8 cellular contexts compared by ENCODE assay signal in the genomic region with DNA sequence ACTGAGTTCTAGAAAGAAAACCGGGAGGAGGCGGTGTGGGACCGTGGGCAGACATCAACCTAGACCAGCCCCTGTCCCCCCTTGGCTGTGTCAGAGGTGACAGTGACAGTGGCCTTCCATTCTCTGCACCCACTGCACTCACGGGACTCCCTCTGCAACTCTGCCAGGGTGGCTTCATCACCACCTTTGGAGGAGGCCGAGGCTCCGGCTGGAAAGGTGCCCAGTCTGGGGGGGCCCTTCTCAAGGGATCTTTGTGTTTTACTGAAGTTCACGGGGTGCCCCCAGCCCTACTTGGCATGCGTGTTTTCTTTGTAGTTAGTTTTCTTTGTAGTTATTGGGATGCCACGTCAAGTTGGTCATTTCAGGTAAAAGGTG.
"Had no signal": no experiment of that assay in that cellular context is flagged by ENCODE, and none has a peak within 500 bp of the region (broad histone marks: within the 10 kb centered on the region; RNA-seq: fewer than 3 reads in every experiment).

No MANE protein-coding gene starts in this region.

- H3K9me3 Mint-ChIP-seq: H9 had no signal

- DNase-seq: GM23248, GOT3, H9, HCEC 1CT had no signal

- ATAC-seq: HepG2 had no signal

- H3K4me3 ChIP-seq: GM23248 had no signal

- H3K9ac ChIP-seq: GM23248 had no signal

- H3K27ac Mint-ChIP-seq: IgD-negative memory B cell had no signal

- FAIRE-seq: H54, HepG2 had no signal

- H3K36me3 Mint-ChIP-seq: IgD-negative memory B cell had no signal

- H3K4me1 Mint-ChIP-seq: IgD-negative memory B cell had no signal

- H2AFZ ChIP-seq: GM23248 had no signal

- H3K4me3 Mint-ChIP-seq: H9, IgD-negative memory B cell had no signal

- H3K27ac ChIP-seq: GM23248, HL-60 had no signal
